ENCODE assay signal across 18 cellular contexts in genomic region chr5:208449-209114, GRCh38. TPM values are rescaled to one million over a fixed set of nuclear protein-coding genes. Genes with fewer than 3 reads are reported as not detected.
DNase-seq lines count a peak whose midpoint lies in the region; ATAC-seq and TF ChIP-seq lines count a peak whose summit lies in the region.
"Had no signal": no experiment of that assay in that cellular context is flagged by ENCODE, and none has a peak within 500 bp of the region (broad histone marks: within the 10 kb centered on the region; RNA-seq: fewer than 3 reads in every experiment).

No MANE protein-coding gene starts in this region.

- TF ChIP-seq CTCF in cardiac muscle cell (IDR thresholded peaks at IDR 0.05; ENCODE audit: low read depth, low read length): no peak
- TF ChIP-seq CTCF in gastrocnemius medialis (IDR thresholded peaks at IDR 0.05 in 4 of 5, conservative IDR thresholded peaks at IDR 0.05 in 1 of 5): no peak

- intact Hi-C loops in cardiac septum (cut with DNase I): no loop called here
- intact Hi-C loops in gastrocnemius medialis (cut with DNase I; ENCODE audit: low total_unique reads): no loop called here
- intact Hi-C loops in activated CD4-positive, alpha-beta T cell treated with anti-CD3 and anti-CD28 coated beads for 36 hours (cut with DNase I, micrococcal nuclease): no loop called here

- H3K9me3 Mint-ChIP-seq in T-helper 2 cell treated with Interferon-gamma antibody and Interleukin-4, amounts not matched to agents 5 μg/mL and 100 μg/mL, for 36 hours: no peaks in the 10 kb centered on the region
- H3K9me3 Mint-ChIP-seq in activated CD4-positive, alpha-beta T cell treated with anti-CD3 and anti-CD28 coated beads for 36 hours (ENCODE audit: low read depth): no peaks in the 10 kb centered on the region
- H3K9me3 Mint-ChIP-seq: IgD-negative memory B cell had no signal

- no peak overlapping the region for H3K4me3 Mint-ChIP-seq in T-helper 2 cell treated with Interferon-gamma antibody and Interleukin-4, amounts not matched to agents 5 μg/mL and 100 μg/mL, for 36 hours
- no peak overlapping the region for H3K4me3 Mint-ChIP-seq in activated CD4-positive, alpha-beta T cell treated with anti-CD3 and anti-CD28 coated beads for 36 hours

- no peak for TF ChIP-seq POLR2A in gastrocnemius medialis (IDR thresholded peaks at IDR 0.05)

- no peak overlapping the region for H3K27ac Mint-ChIP-seq in T-helper 2 cell treated with Interferon-gamma antibody and Interleukin-4, amounts not matched to agents 5 μg/mL and 100 μg/mL, for 36 hours
- no peak overlapping the region for H3K27ac Mint-ChIP-seq in activated CD4-positive, alpha-beta T cell treated with anti-CD3 and anti-CD28 coated beads for 36 hours
- H3K27ac Mint-ChIP-seq: IgD-negative memory B cell had no signal

- H3K27ac ChIP-seq in cardiac muscle cell: peak overlapping the region; percentile 95
- H3K27ac ChIP-seq in gastrocnemius medialis: peak overlapping the region; percentile 12 to 54 (median 34)
- H3K27ac ChIP-seq: C4-2B had no signal

- POLR2A ChIA-PET in activated CD4-positive, alpha-beta T cell treated with anti-CD3 and anti-CD28 coated beads for 36 hours (lab: Charles Lee): no interaction called here

- CTCF ChIA-PET in activated CD4-positive, alpha-beta T cell treated with anti-CD3 and anti-CD28 coated beads for 36 hours (lab: Charles Lee): no interaction called here

- in situ Hi-C loops in gastrocnemius medialis (cut with MboI; ENCODE audit: low sequenced_read_pairs in 4 of 4): no loop called here

- H3K4me1 ChIP-seq in cardiac muscle cell (ENCODE audit: low read depth) (peaks cover 39% of the 10 kb centered on the region), gastrocnemius medialis (peaks cover 25 to 30% of the 10 kb centered on the region in 2 donors)

- peak; percentile 47 to 63 for ATAC-seq in gastrocnemius medialis
- no peak for ATAC-seq in activated CD4-positive, alpha-beta T cell treated with anti-CD3 and anti-CD28 coated beads for 36 hours

- H3K9me3 ChIP-seq in cardiac muscle cell (ENCODE audit: low read depth): no peaks in the 10 kb centered on the region
- H3K9me3 ChIP-seq in gastrocnemius medialis: no peaks in the 10 kb centered on the region

- H3K36me3 ChIP-seq in cardiac muscle cell: peaks cover 8% of the 10 kb centered on the region
- peaks cover 8% of the 10 kb centered on the region for H3K36me3 ChIP-seq in H7 (replicated peaks; ENCODE audit: control insufficient read depth, insufficient read depth, low read length)
- H3K36me3 ChIP-seq in gastrocnemius medialis: peaks cover 0 to 21% of the 10 kb centered on the region in 2 donors

- H3K4me3 ChIP-seq in cardiac muscle cell: no peak overlapping the region
- no peak overlapping the region for H3K4me3 ChIP-seq in H7 (ENCODE audit: insufficient read depth, low read depth, low read length)
- no peak overlapping the region for H3K4me3 ChIP-seq in gastrocnemius medialis

- no peaks in the 10 kb centered on the region for H3K27me3 ChIP-seq in cardiac muscle cell
- no peaks in the 10 kb centered on the region for H3K27me3 ChIP-seq in H7 (ENCODE audit: control insufficient read depth, insufficient read depth, low read length)
- H3K27me3 ChIP-seq in gastrocnemius medialis: no peaks in the 10 kb centered on the region

- peaks cover 23% of the 10 kb centered on the region for H3K36me3 Mint-ChIP-seq in T-helper 2 cell treated with Interferon-gamma antibody and Interleukin-4, amounts not matched to agents 5 μg/mL and 100 μg/mL, for 36 hours (ENCODE audit: low read depth)
- peaks cover 12% of the 10 kb centered on the region for H3K36me3 Mint-ChIP-seq in activated CD4-positive, alpha-beta T cell treated with anti-CD3 and anti-CD28 coated beads for 36 hours (ENCODE audit: low read depth)

- H3K4me1 Mint-ChIP-seq in T-helper 2 cell treated with Interferon-gamma antibody and Interleukin-4, amounts not matched to agents 5 μg/mL and 100 μg/mL, for 36 hours (ENCODE audit: low read depth): peaks cover 9% of the 10 kb centered on the region
- peaks cover 20% of the 10 kb centered on the region for H3K4me1 Mint-ChIP-seq in activated CD4-positive, alpha-beta T cell treated with anti-CD3 and anti-CD28 coated beads for 36 hours

- no peaks in the 10 kb centered on the region for H3K27me3 Mint-ChIP-seq in T-helper 2 cell treated with Interferon-gamma antibody and Interleukin-4, amounts not matched to agents 5 μg/mL and 100 μg/mL, for 36 hours (ENCODE audit: low read depth)
- H3K27me3 Mint-ChIP-seq in activated CD4-positive, alpha-beta T cell treated with anti-CD3 and anti-CD28 coated beads for 36 hours: no peaks in the 10 kb centered on the region
- H3K27me3 Mint-ChIP-seq: IgD-negative memory B cell had no signal

- DNase-seq in cardiac muscle cell (ENCODE audit: low read depth in 1 of 2, low spot score in 1 of 2) (no peak), cardiac septum (ENCODE audit: low spot score) (no peak), H7 (peak; percentile 47), germinal center (ENCODE audit: low spot score) (peak; percentile 1), gastrocnemius medialis (no peak), NCI-H2029 treated with DMSO at 0.1 percent for 48 hours (lab: John Stamatoyannopoulos, UW) (no peak)
- no peak for DNase-seq in T-helper 2 cell treated with Interferon-gamma antibody and Interleukin-4, amounts not matched to agents 5 μg/mL and 100 μg/mL, for 36 hours (ENCODE audit: low spot score)
- no peak for DNase-seq in activated CD4-positive, alpha-beta T cell treated with anti-CD3 and anti-CD28 coated beads for 36 hours
- DNase-seq: Kasumi-1, NCI-H1105 treated with DMSO at 0.1 percent for 48 hours, NCI-H187, NCI-H2171, NCI-H446, NCI-H69 had no signal

RNA-seq across cellular contexts. Expression of gene CCDC127, which starts 9.4 kb away (rescaled TPM):
- total RNA-seq in cardiac muscle cell (6.4 and 11.3 TPM in 2 replicates), cardiac septum (9.6 TPM), gastrocnemius medialis (10 to 100 TPM in 1 of 4 donors, 1 to 10 TPM in 3; 5.7 to 11.1 (median 7.8) TPM)
- polyA plus RNA-seq in cardiac muscle cell: 15.9 and 19.3 TPM in 2 replicates
- total RNA-seq in H7 (2014; rRNA removed; shearing (Covaris generic)): 3.3 and 4.4 TPM in 2 replicates
- 1 to 10 TPM; 6.0 to 7.0 TPM for total RNA-seq in activated CD4-positive, alpha-beta T cell treated with anti-CD3 and anti-CD28 coated beads for 36 hours

RNA-seq across cellular contexts. Expression of gene SDHA, which starts 9.5 kb away (rescaled TPM):
- 207 and 247 TPM in 2 replicates for total RNA-seq in cardiac muscle cell
- polyA plus RNA-seq in cardiac muscle cell: 328 and 410 TPM in 2 replicates
- total RNA-seq in cardiac septum: 580 TPM
- 93.4 and 112 TPM in 2 replicates for total RNA-seq in H7 (2014; rRNA removed; shearing (Covaris generic))
- total RNA-seq in gastrocnemius medialis: 100 to 1,000 TPM; 146 to 277 (median 207) TPM
- total RNA-seq in activated CD4-positive, alpha-beta T cell treated with anti-CD3 and anti-CD28 coated beads for 36 hours: 100 to 1,000 TPM; 104 to 121 TPM

RNA-seq across cellular contexts. Expression of gene LRRC14B, which starts 17.3 kb away (rescaled TPM):
- 1.6 and 3.6 TPM in 2 replicates for total RNA-seq in cardiac muscle cell
- polyA plus RNA-seq in cardiac muscle cell: 1.5 and 2.7 TPM in 2 replicates
- 8.5 TPM for total RNA-seq in cardiac septum
- 0.44 TPM in 1 of 2 replicates, not detected in the other for total RNA-seq in H7 (2014; rRNA removed; shearing (Covaris generic))
- 10 to 100 TPM; 11.6 to 39.0 (median 27.2) TPM for total RNA-seq in gastrocnemius medialis
- under 1 TPM in 1 of 2 experiments, not detected in 1; 0.11 TPM for total RNA-seq in activated CD4-positive, alpha-beta T cell treated with anti-CD3 and anti-CD28 coated beads for 36 hours
- total RNA-seq: H4, RPMI7951 had no signal
- polyA plus RNA-seq: IgD-negative memory B cell had no signal

Comparison
In these comparisons a context has a peak if more than half of its experiments do, and no peak if none do; other contexts are left out.
1. DNase-seq: peak in H7 (single experiment) and germinal center (single experiment); none in cardiac muscle cell (0 of 2), cardiac septum (single experiment), gastrocnemius medialis (0 of 2), T-helper 2 cell treated with Interferon-gamma antibody and Interleukin-4, amounts not matched to agents 5 μg/mL and 100 μg/mL, for 36 hours (single experiment), activated CD4-positive, alpha-beta T cell treated with anti-CD3 and anti-CD28 coated beads for 36 hours (single experiment) and NCI-H2029 treated with DMSO at 0.1 percent for 48 hours (single experiment).